8 cellular contexts compared by ENCODE assay signal in the genomic region with DNA sequence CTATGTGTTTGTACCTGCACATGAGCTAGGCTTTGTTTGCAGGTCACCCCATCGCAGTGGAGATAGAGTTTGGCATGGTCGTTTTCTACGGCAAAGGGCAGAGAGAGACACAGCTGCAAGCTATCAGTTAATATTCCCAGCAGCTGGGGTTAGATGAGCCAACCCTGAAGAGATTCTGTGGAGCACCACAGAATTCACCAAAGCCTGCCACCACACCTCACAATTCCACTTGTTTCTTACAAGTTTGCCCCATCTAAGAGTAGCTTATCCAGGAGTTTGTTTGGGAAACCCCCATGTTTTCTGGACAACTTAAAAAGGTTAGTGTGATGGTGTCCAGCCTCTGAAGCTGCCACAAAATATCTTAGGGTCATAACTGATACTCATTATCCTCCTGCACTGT.
"Had no signal": no experiment of that assay in that cellular context is flagged by ENCODE, and none has a peak within 500 bp of the region (broad histone marks: within the 10 kb centered on the region; RNA-seq: fewer than 3 reads in every experiment).

No MANE protein-coding gene starts in this region.

- H3K9me3 ChIP-seq: HAP-1 had no signal

- H3K27ac ChIP-seq: GM23248, KMS-11 had no signal

- H3K4me3 ChIP-seq: GM23248, HAP-1 had no signal

- FAIRE-seq: H54, HepG2 had no signal

- DNase-seq: GM23248, GOT3, HFFc6, KBM-7 had no signal

- H3K4me2 ChIP-seq: KMS-11 had no signal

- H3K36me3 ChIP-seq: HAP-1 had no signal

- H3K9ac ChIP-seq: GM23248, KMS-11 had no signal

- H2AFZ ChIP-seq: GM23248 had no signal
